In genomic region chr1:209884665-209885117, GRCh38 we compare ENCODE assay signal across 8 cellular contexts. TPM values are rescaled to one million over a fixed set of nuclear protein-coding genes. Genes with fewer than 3 reads are reported as not detected.
DNase-seq lines count a peak whose midpoint lies in the region; ATAC-seq and TF ChIP-seq lines count a peak whose summit lies in the region.

No MANE protein-coding gene starts in this region.

- in situ Hi-C loops in gastrocnemius medialis (cut with MboI; ENCODE audit: low sequenced_read_pairs in 4 of 4) = no loop called here

- DNase-seq in AG04450 (ENCODE audit: low read depth, low spot score) (peak; percentile 97), SK-N-MC (ENCODE audit: low read depth, low spot score) (peak; percentile 39), epithelial cell of proximal tubule (ENCODE audit: low read depth) (peak; percentile 97), gastrocnemius medialis (peak; percentile 13 to 37), NCI-H2029 treated with DMSO at 0.1 percent for 48 hours (lab: John Stamatoyannopoulos, UW) (no peak)
- no peak for DNase-seq in central memory CD4-positive, alpha-beta T cell

- no peaks in the 10 kb centered on the region for H3K4me1 ChIP-seq in gastrocnemius medialis

- ATAC-seq in GM18868 (IDR thresholded peaks at IDR 0.05; ENCODE audit: unreplicated experiment) = peak; percentile 100
- peak; percentile 95 for ATAC-seq in HG03108 (IDR thresholded peaks at IDR 0.05; ENCODE audit: unreplicated experiment)
- peak; percentile 42 to 49 for ATAC-seq in gastrocnemius medialis

- intact Hi-C loops in gastrocnemius medialis (cut with DNase I; ENCODE audit: low total_unique reads) = no loop called here

- H3K27me3 ChIP-seq in AG04450 (ENCODE audit: control insufficient read depth, insufficient read depth, low read length) (no peaks in the 10 kb centered on the region), gastrocnemius medialis (peaks cover 0 to 3% (median 0%) of the 10 kb centered on the region in 3 donors)

- POLR2A ChIA-PET in AG04450 (lab: Yijun Ruan, JAX) = no interaction called here

- H3K9me3 ChIP-seq in AG04450 (ENCODE audit: control insufficient read depth, insufficient read depth, low read length) = peaks cover 6% of the 10 kb centered on the region; the same call in 1 of the 2 replicates
- H3K9me3 ChIP-seq in SK-N-MC (ENCODE audit: low read depth, low read length) = no peaks in the 10 kb centered on the region
- no peaks in the 10 kb centered on the region for H3K9me3 ChIP-seq in gastrocnemius medialis

- TF ChIP-seq CTCF in AG04450 (IDR thresholded peaks at IDR 0.05; ENCODE audit: low read depth, low read length) (no peak), epithelial cell of proximal tubule (conservative IDR thresholded peaks at IDR 0.05; ENCODE audit: low read depth, low read length) (no peak), gastrocnemius medialis (IDR thresholded peaks at IDR 0.05 in 4 of 5, conservative IDR thresholded peaks at IDR 0.05 in 1 of 5) (no peak)

- no peak overlapping the region for H3K9ac ChIP-seq in SK-N-MC (ENCODE audit: insufficient read length)

- TF ChIP-seq POLR2A in gastrocnemius medialis (IDR thresholded peaks at IDR 0.05) = no peak

- CTCF ChIA-PET in AG04450 (lab: Charles Lee) = interaction anchor here (1.1 to 2.7 kb wide), 3 partner anchors 10 to 61 kb away, joined by 6 to 14 read pairs (median 7); partner anchors contain the start of gene UTP25

- no peaks in the 10 kb centered on the region for H3K36me3 ChIP-seq in SK-N-MC (ENCODE audit: insufficient read depth, low read length)
- H3K36me3 ChIP-seq in gastrocnemius medialis = no peaks in the 10 kb centered on the region

- H3K27ac ChIP-seq in AG04450 (ENCODE audit: low read depth, low read length) (peak overlapping the region; percentile 92), SK-N-MC (no peak overlapping the region), gastrocnemius medialis (no peak overlapping the region)

- H3K4me3 ChIP-seq in AG04450 (ENCODE audit: low read depth, low read length) (peak overlapping the region; percentile 25), SK-N-MC (no peak overlapping the region), epithelial cell of proximal tubule (ENCODE audit: low read depth, low read length) (no peak overlapping the region), gastrocnemius medialis (no peak overlapping the region)

RNA-seq across cellular contexts. Expression of gene SYT14, which starts 53.3 kb away (rescaled TPM):
- polyA plus RNA-seq in AG04450 (2011; rRNA removed) = 3.7 and 4.8 TPM in 2 replicates
- polyA minus RNA-seq in AG04450 (2011; rRNA and poly(A)+ RNA removed) = 7.6 and 12.7 TPM in 2 replicates
- total RNA-seq in epithelial cell of proximal tubule (3.9 and 7.6 TPM in 2 replicates), gastrocnemius medialis (1 to 10 TPM in 1 of 4 donors, under 1 TPM in 2, not detected in 1; 0.05 to 1.1 (median 0.11) TPM)

RNA-seq across cellular contexts. Expression of gene UTP25, which starts 56.9 kb away (rescaled TPM):
- polyA plus RNA-seq in AG04450 (2011; rRNA removed) = 7.5 and 8.6 TPM in 2 replicates
- 9.4 and 10.8 TPM in 2 replicates for polyA minus RNA-seq in AG04450 (2011; rRNA and poly(A)+ RNA removed)
- 7.5 and 10.9 TPM in 2 replicates for total RNA-seq in epithelial cell of proximal tubule
- total RNA-seq in gastrocnemius medialis = 1 to 10 TPM; 3.9 to 4.6 (median 4.2) TPM

Comparison
In these comparisons a context has a peak if more than half of its experiments do, and no peak if none do; other contexts are left out.
1. DNase-seq: peak in AG04450 (single experiment), SK-N-MC (single experiment), epithelial cell of proximal tubule (single experiment) and gastrocnemius medialis (2 of 2); none in central memory CD4-positive, alpha-beta T cell (single experiment) and NCI-H2029 treated with DMSO at 0.1 percent for 48 hours (single experiment).
2. ATAC-seq: peak in every context shown above with its lines; median percentile 100 in GM18868; 95 in HG03108; 46 in gastrocnemius medialis.